16 cellular contexts compared by ENCODE assay signal in genomic region chr5:37757980-37758582, GRCh38.
DNase-seq lines count a peak whose midpoint lies in the region; ATAC-seq, FAIRE-seq and TF ChIP-seq lines count a peak whose summit lies in the region.
"Had no signal": no experiment of that assay in that cellular context is flagged by ENCODE, and none has a peak within 500 bp of the region (broad histone marks: within the 10 kb centered on the region; RNA-seq: fewer than 3 reads in every experiment).

No MANE protein-coding gene starts in this region.

- H3K4me3 ChIP-seq in A549 (no peak overlapping the region), GM23248 (no peak overlapping the region), OCI-LY1 (ENCODE audit: low read depth, low read length, poor library complexity, severe bottlenecking) (no peak overlapping the region), kidney (ENCODE audit: low read length in 2 of 2) (no peak overlapping the region)
- H3K4me3 ChIP-seq: uterus had no signal

- TF ChIP-seq POLR2A in A549 (IDR thresholded peaks at IDR 0.05; ENCODE audit: low read length), result no peak

- TF ChIP-seq EP300 in A549 (IDR thresholded peaks at IDR 0.05), result no peak

- CTCF ChIA-PET in A549 (lab: Yijun Ruan, JAX), result interaction anchor here (1.0 kb wide), 1 partner anchor 14 kb away, joined by 3 read pairs; no protein-coding TSS in a partner anchor

- no peak overlapping the region for H3K9ac ChIP-seq in GM23248
- H3K9ac ChIP-seq in OCI-LY1 (ENCODE audit: low read length), result no peak overlapping the region
- H3K9ac ChIP-seq in kidney (ENCODE audit: low read length in 2 of 2), result no peak overlapping the region

- H3K4me1 ChIP-seq in A549 (no peaks in the 10 kb centered on the region), GM23248 (ENCODE audit: insufficient read depth) (no peaks in the 10 kb centered on the region), OCI-LY1 (ENCODE audit: insufficient read depth, low read length, severe bottlenecking) (no peaks in the 10 kb centered on the region), kidney (ENCODE audit: control insufficient read depth in 1 of 2, insufficient read depth in 1 of 2, low read depth in 1 of 2, low read length in 2 of 2) (no peaks in the 10 kb centered on the region)
- H3K4me1 ChIP-seq: uterus had no signal

- 91% methylated on average over 4 of the region's 4 CpGs for WGBS in A549 (ENCODE audit: missing lambda C conversion rate)
- WGBS in GM23248 (ENCODE audit: low coverage in 1 of 2, low lambda C conversion rate in 2 of 2, missing lambda C conversion rate in 2 of 2), 2 experiments, result 97 to 100% methylated on average over 4 of the region's 4 CpGs

- H3K79me2 ChIP-seq in GM23248 (ENCODE audit: insufficient read depth) (no peaks in the 10 kb centered on the region), OCI-LY1 (ENCODE audit: insufficient read depth, low read length) (no peaks in the 10 kb centered on the region)

- H3K27ac Mint-ChIP-seq in chondrocyte (ENCODE audit: unreplicated experiment), result no peak overlapping the region
- H3K27ac Mint-ChIP-seq: activated B cell treated with CpG ODN at 0.5 μM for 24 hours; dendritic cell treated with granulocyte-macrophage colony-stimulating factor and Interleukin-4, amounts not matched to agents 40 ng/mL and 50 ng/mL, for 4 days had no signal

- POLR2A ChIA-PET in A549 (lab: Yijun Ruan, JAX), result no interaction called here

- H2AFZ ChIP-seq in GM23248 (no peak overlapping the region), OCI-LY1 (ENCODE audit: low read length) (no peak overlapping the region)

- ATAC-seq in A549, result no peak
- no peak for ATAC-seq in GM19035 (IDR thresholded peaks at IDR 0.05; ENCODE audit: unreplicated experiment)
- ATAC-seq: esophagus mucosa had no signal

- H3K9me2 ChIP-seq in GM23248 (ENCODE audit: insufficient read depth) (no peaks in the 10 kb centered on the region), OCI-LY1 (ENCODE audit: low read depth, low read length) (no peaks in the 10 kb centered on the region)

- DNase-seq in A549 (ENCODE audit: low read depth in 1 of 2, low spot score in 1 of 2) (no peak), GM23248 (peak; percentile 32), chondrocyte (ENCODE audit: low spot score) (no peak), DMS79 (lab: John Stamatoyannopoulos, UW) (no peak), cardiac septum (ENCODE audit: low spot score) (no peak), kidney (no peak)
- DNase-seq: activated B cell treated with CpG ODN at 0.5 μM for 24 hours; activated effector memory CD4-positive, alpha-beta T cell treated with anti-CD3 and anti-CD28 coated beads, Interleukin-2, amount 50 U/mL, for 16 hours; amygdala; islet precursor cell; stimulated activated CD4-positive, alpha-beta T cell treated with anti-CD3 and anti-CD28 coated beads, Interleukin-15, amount 100 ng/mL, for 24 hours; uterus had no signal

- intact Hi-C loops in cardiac septum (cut with DNase I), result no loop called here
- intact Hi-C loops in kidney (cut with DNase I), result no loop called here

- H3F3A ChIP-seq in GM23248 (ENCODE audit: insufficient read depth) (no peaks in the 10 kb centered on the region), OCI-LY1 (ENCODE audit: insufficient read depth, low read length) (no peaks in the 10 kb centered on the region)

- H3K36me3 Mint-ChIP-seq in chondrocyte (ENCODE audit: low read depth), result peaks cover 14% of the 10 kb centered on the region

- H3K4me2 ChIP-seq in A549 (no peak overlapping the region), GM23248 (ENCODE audit: unreplicated experiment) (no peak overlapping the region), OCI-LY1 (ENCODE audit: low read length) (no peak overlapping the region)

- H3K4me3 Mint-ChIP-seq in chondrocyte (ENCODE audit: unreplicated experiment), result no peak overlapping the region
- H3K4me3 Mint-ChIP-seq: activated B cell treated with CpG ODN at 0.5 μM for 24 hours; dendritic cell treated with granulocyte-macrophage colony-stimulating factor and Interleukin-4, amounts not matched to agents 40 ng/mL and 50 ng/mL, for 4 days had no signal

- in situ Hi-C loops in GM23248 (cut with MboI), result no loop called here

- 0 out of 3 replicates have a peak, but pooled peaks cover 4% of the 10 kb centered on the region for H3K9me3 ChIP-seq in A549
- no peaks in the 10 kb centered on the region for H3K9me3 ChIP-seq in GM23248 (ENCODE audit: low read depth)
- no peaks in the 10 kb centered on the region for H3K9me3 ChIP-seq in OCI-LY1 (ENCODE audit: low read length)
- no peaks in the 10 kb centered on the region for H3K9me3 ChIP-seq in kidney (ENCODE audit: control insufficient read depth in 1 of 2, low read length in 2 of 2)
- H3K9me3 ChIP-seq: uterus had no signal

- peaks cover 8% of the 10 kb centered on the region for H3K9me3 Mint-ChIP-seq in chondrocyte (ENCODE audit: low read depth)

- H3K4me1 Mint-ChIP-seq in chondrocyte (ENCODE audit: low read depth), result no peaks in the 10 kb centered on the region
- H3K4me1 Mint-ChIP-seq: activated B cell treated with CpG ODN at 0.5 μM for 24 hours had no signal

- no peaks in the 10 kb centered on the region for H3K36me3 ChIP-seq in GM23248 (ENCODE audit: low read depth)
- H3K36me3 ChIP-seq in OCI-LY1 (ENCODE audit: insufficient read depth, low read length), result no peaks in the 10 kb centered on the region
- no peaks in the 10 kb centered on the region for H3K36me3 ChIP-seq in kidney (ENCODE audit: control insufficient read depth in 1 of 2, insufficient read depth in 2 of 2, low read length in 2 of 2)
- H3K36me3 ChIP-seq: uterus had no signal

- TF ChIP-seq RAD21 in A549 (conservative IDR thresholded peaks at IDR 0.05 in 1 of 2, IDR thresholded peaks at IDR 0.05 in 1 of 2), result no peak

- no peak for TF ChIP-seq CTCF in A549 (IDR thresholded peaks at IDR 0.05)
- TF ChIP-seq CTCF in OCI-LY1 (IDR thresholded peaks at IDR 0.05; ENCODE audit: low read length), result peak; percentile 19; the same call in 1 of the 2 replicates
- peak; percentile 43 for TF ChIP-seq CTCF in chondrocyte (IDR thresholded peaks at IDR 0.05)
- no peak for TF ChIP-seq CTCF in kidney (IDR thresholded peaks at IDR 0.05; ENCODE audit: borderline replicate concordance, extremely low read depth, insufficient read depth)

- no peak for FAIRE-seq in A549 (lab: Jason Lieb, UNC)
- no peak for FAIRE-seq in kidney (lab: Jason Lieb, UNC)

- H3K27ac ChIP-seq in A549 (no peak overlapping the region), GM23248 (no peak overlapping the region), OCI-LY1 (ENCODE audit: low read depth, low read length, poor library complexity, severe bottlenecking) (no peak overlapping the region), kidney (ENCODE audit: low read depth in 2 of 2, low read length in 2 of 2) (no peak overlapping the region)
- H3K27ac ChIP-seq: uterus had no signal

- H4K20me1 ChIP-seq in GM23248 (ENCODE audit: insufficient read depth) (no peaks in the 10 kb centered on the region), OCI-LY1 (ENCODE audit: insufficient read depth, low read length) (no peaks in the 10 kb centered on the region)

- H3K27me3 ChIP-seq in GM23248 (replicated peaks; ENCODE audit: insufficient read depth) (no peaks in the 10 kb centered on the region), OCI-LY1 (ENCODE audit: insufficient read depth, low read length) (no peaks in the 10 kb centered on the region)
- H3K27me3 ChIP-seq: uterus had no signal

- no peaks in the 10 kb centered on the region for H3K27me3 Mint-ChIP-seq in chondrocyte (ENCODE audit: low read depth)
- H3K27me3 Mint-ChIP-seq: activated B cell treated with CpG ODN at 0.5 μM for 24 hours; dendritic cell treated with granulocyte-macrophage colony-stimulating factor and Interleukin-4, amounts not matched to agents 40 ng/mL and 50 ng/mL, for 4 days had no signal

TF ChIP-seq in A549, 52 proteins besides CTCF, POLR2A, EP300 and RAD21:
- TF ChIP-seq GATA3 (IDR thresholded peaks at IDR 0.05; ENCODE audit: borderline replicate concordance) (no peak), FOSL2 (IDR thresholded peaks at IDR 0.05) (no peak), FOSL2 (CRISPR knock-in tag; IDR thresholded peaks at IDR 0.05) (peak; percentile 36)
TF ChIP-seq in A549: peak in this region for 1.

Comparison
In these comparisons a context has a peak if more than half of its experiments do, and no peak if none do; other contexts are left out.
1. CTCF ChIP-seq: peak in OCI-LY1 (single experiment) and chondrocyte (single experiment); none in A549 (single experiment) and kidney (single experiment).